In the genomic region with DNA sequence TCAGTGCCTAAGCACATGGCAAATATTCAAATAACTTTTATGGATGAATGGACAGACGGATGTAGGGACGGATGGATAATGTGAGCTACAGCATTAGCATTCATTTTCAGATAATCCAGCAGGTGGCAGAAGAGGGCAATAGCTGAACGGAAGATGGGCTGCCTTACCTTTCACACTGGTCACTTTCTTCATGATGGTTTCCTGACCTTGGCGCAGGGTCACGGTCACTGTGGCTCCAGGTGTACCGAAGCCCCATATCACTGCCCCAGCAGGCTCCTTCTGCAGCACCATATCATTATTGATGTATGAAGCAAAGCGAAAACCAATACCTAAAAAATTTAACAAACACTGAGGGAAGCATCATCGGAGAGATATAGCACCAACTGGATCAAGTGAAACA, we compare ENCODE assay signal across 8 cellular contexts. TPM values are rescaled to one million over a fixed set of nuclear protein-coding genes. Genes with fewer than 3 reads are reported as not detected.
DNase-seq lines count a peak whose midpoint lies in the region; ATAC-seq, FAIRE-seq and TF ChIP-seq lines count a peak whose summit lies in the region.

No MANE protein-coding gene starts in this region.

- no TSS peak for BruUV-seq in K562 (replicated peaks; lab: Mats Ljungman, UMichigan)

- ATAC-seq in GM18909 (IDR thresholded peaks at IDR 0.05; ENCODE audit: poor library complexity, unreplicated experiment) (peak; percentile 33), K562 (peak; percentile 48), left lobe of liver (peak; percentile 63)

- H3K27ac ChIP-seq in SJCRH30 (no peak overlapping the region), K562 (ENCODE audit: extremely low read depth, low read depth, low read length) (no peak overlapping the region), tibial nerve (no peak overlapping the region)

- TF ChIP-seq POLR2A in K562 (conservative IDR thresholded peaks at IDR 0.05), result no peak
- no peak for TF ChIP-seq POLR2A in tibial nerve (IDR thresholded peaks at IDR 0.05)

- H4K20me1 ChIP-seq in K562 (replicated peaks; ENCODE audit: control insufficient read depth, insufficient read depth, low read length), result 0 out of 2 replicates have a peak, but pooled peaks cover 7% of the 10 kb centered on the region

- peaks cover 5% of the 10 kb centered on the region; the same call in 1 of the 3 replicates for H3K79me2 ChIP-seq in K562 (ENCODE audit: control insufficient read depth, insufficient read depth, low read length)

- H3K9ac ChIP-seq in K562 (ENCODE audit: insufficient read depth in 1 of 2, low read depth in 2 of 2, low read length in 2 of 2), result no peak overlapping the region

- CTCF ChIA-PET in K562 (lab: Yijun Ruan, JAX; ENCODE audit: low intra/inter-chr PET ratio), result interaction anchor here (0.7 to 2.6 kb wide), 6 partner anchors 93 to 599 kb away, joined by 3 to 28 read pairs (median 8); partner anchors contain the start of gene ESAM

- intact Hi-C loops in K562 (cut with micrococcal nuclease), result loop anchor here (1.0 kb wide), 5 partner anchors 25 to 197 kb away; no protein-coding TSS in a partner anchor

- FAIRE-seq in K562 (lab: Jason Lieb, UNC), result peak; percentile 86

- in situ Hi-C loops in K562 (cut with MboI), result no loop called here

- TF ChIP-seq EP300 in K562 (IDR thresholded peaks at IDR 0.05; ENCODE audit: low read length) (no peak), tibial nerve (IDR thresholded peaks at IDR 0.05) (peak in 1 of 2 donors; percentile 11)

- no peak overlapping the region for H3K4me2 ChIP-seq in K562 (ENCODE audit: insufficient read depth, low read length)

- no peaks in the 10 kb centered on the region for H3K27me3 ChIP-seq in SJCRH30
- H3K27me3 ChIP-seq in K562 (ENCODE audit: control insufficient read depth in 2 of 2, insufficient read depth in 2 of 2, low read length in 2 of 2), result no peaks in the 10 kb centered on the region
- H3K27me3 ChIP-seq in tibial nerve, result no peaks in the 10 kb centered on the region

- H3K9me3 ChIP-seq in SJCRH30 (replicated peaks) (no peaks in the 10 kb centered on the region), K562 (replicated peaks; ENCODE audit: control insufficient read depth, insufficient read depth, low read depth, low read length) (peaks cover 2% of the 10 kb centered on the region; the same call in 1 of the 2 replicates), tibial nerve (no peaks in the 10 kb centered on the region)

- no peak overlapping the region for H2AFZ ChIP-seq in K562 (ENCODE audit: low read depth, low read length)

- no peaks in the 10 kb centered on the region for H3K9me1 ChIP-seq in K562 (ENCODE audit: control insufficient read depth, insufficient read depth, low read length)

- DNase-seq in COLO668 (lab: John Stamatoyannopoulos, UW; ENCODE audit: unreplicated experiment) (peak; percentile 34), LHCN-M2 (ENCODE audit: low read depth) (peak; percentile 31), SJCRH30 (peak; percentile 15 to 54), K562 (ENCODE audit: extremely low read depth in 1 of 4, low spot score in 3 of 4) (peak; percentile 61 to 78 (median 66)), left lobe of liver (ENCODE audit: low spot score) (peak; percentile 48), tibial nerve (ENCODE audit: low spot score in 2 of 2) (peak in 1 of 2 donors; percentile 78), cortex of kidney (lab: John Stamatoyannopoulos, UW) (no peak)

- H3K4me3 ChIP-seq in SJCRH30 (no peak overlapping the region), K562 (no peak overlapping the region), tibial nerve (no peak overlapping the region)

- TF ChIP-seq RAD21 in K562 (CRISPR knock-in tag; conservative IDR thresholded peaks at IDR 0.05 in 1 of 2, IDR thresholded peaks at IDR 0.05 in 1 of 2), result peak; percentile 80 to 90

- no peaks in the 10 kb centered on the region for H3K36me3 ChIP-seq in SJCRH30
- no peaks in the 10 kb centered on the region for H3K36me3 ChIP-seq in K562 (ENCODE audit: control insufficient read depth, insufficient read depth, low read length)
- H3K36me3 ChIP-seq in tibial nerve, result peaks cover 0 to 29% (median 0%) of the 10 kb centered on the region in 3 donors

- WGBS in K562 (ENCODE audit: insufficient coverage, low coverage, missing lambda C conversion rate), result 23% methylated on average over 8 of the region's 8 CpGs
- 18% methylated on average over 8 of the region's 8 CpGs for WGBS in tibial nerve, 2 donors

- peak; percentile 76 to 86 (median 78) for TF ChIP-seq CTCF in K562 (IDR thresholded peaks at IDR 0.05 in 2 of 3, conservative IDR thresholded peaks at IDR 0.05 in 1 of 3; ENCODE audit: insufficient read depth in 2 of 3, low read depth in 1 of 3, low read length in 3 of 3)
- TF ChIP-seq CTCF in tibial nerve (IDR thresholded peaks at IDR 0.05), result peak; percentile 68 to 86 (median 70)

- POLR2A ChIA-PET in K562 (lab: Yijun Ruan, JAX), result interaction anchor here (0.7 to 1.2 kb wide), 5 partner anchors 16 to 197 kb away, joined by 3 to 4 read pairs (median 3); no protein-coding TSS in a partner anchor

- H3K4me1 ChIP-seq in SJCRH30 (no peaks in the 10 kb centered on the region), K562 (replicated peaks in 1 of 2; ENCODE audit: control insufficient read depth in 2 of 2, insufficient read depth in 2 of 2, low read length in 2 of 2) (peaks cover 8 to 25% of the 10 kb centered on the region in 2 experiments), tibial nerve (peaks cover 0 to 10% (median 1%) of the 10 kb centered on the region in 4 donors)

RNA-seq across cellular contexts. Expression of gene SIAE, which starts 4.3 kb away (rescaled TPM):
- 11.4 and 15.3 TPM in 2 replicates for total RNA-seq in LHCN-M2 (2014; rRNA removed)
- polyA plus RNA-seq in LHCN-M2 (2012), result 7.1 TPM
- 0.43 and 0.63 TPM in 2 replicates for total RNA-seq in SJCRH30 (2014; rRNA removed; shearing (Covaris generic))
- total RNA-seq in K562 (2011; cell fraction: chromatin; rRNA removed; ENCODE audit: low replicate concordance), result 7.3 and 8.2 TPM in 2 replicates
- 6.0 and 6.1 TPM in 2 replicates for total RNA-seq in K562 (2011; cell fraction: nucleolus; rRNA removed)
- 9.2 and 10.1 TPM in 2 replicates for total RNA-seq in K562 (2011; cell fraction: nucleoplasm; rRNA removed)
- 1.7 and 2.4 TPM in 2 replicates for total RNA-seq in K562 (2014; rRNA removed)
- total RNA-seq in K562 (2014; rRNA removed; fragmentation: Illumina TruSeq; extraction: Trizol), result 3.7 and 3.8 TPM in 2 replicates
- 2.6 and 3.4 TPM in 2 replicates for total RNA-seq in K562 (2015; rRNA removed; fragmentation: Illumina TruSeq; extraction: Trizol)
- total RNA-seq in K562 (2021), result 5.4 and 7.5 TPM in 2 replicates
- polyA plus RNA-seq in K562 (2011; rRNA removed), result 7.9 and 9.6 TPM in 2 replicates
- polyA plus RNA-seq in K562 (2011; cell fraction: cytosol; rRNA removed), result 6.0 and 6.8 TPM in 2 replicates
- 5.3 and 6.7 TPM in 2 replicates for polyA plus RNA-seq in K562 (2011; cell fraction: nucleus; rRNA removed)
- polyA plus RNA-seq in K562 (2012), result 6.6 and 7.8 TPM in 2 replicates
- 5.6 and 6.4 TPM in 2 replicates for polyA plus RNA-seq in K562 (2014; fragmentation: Illumina TruSeq; extraction: Trizol)
- 1 to 10 TPM in 1 of 2 experiments, under 1 TPM in 1; 0.89 to 1.2 TPM for polyA plus RNA-seq in K562 (2014; fragmentation: Nextera tagmentation; extraction: Ambion mirVana)
- 4.1 and 6.7 TPM in 2 replicates for polyA plus RNA-seq in K562 (2014; rRNA removed)
- 8.1 and 8.2 TPM in 2 replicates for polyA minus RNA-seq in K562 (2011; rRNA and poly(A)+ RNA removed)
- polyA minus RNA-seq in K562 (2011; cell fraction: cytosol; rRNA and poly(A)+ RNA removed), result 2.3 and 3.3 TPM in 2 replicates
- 1.2 and 2.6 TPM in 2 replicates for polyA minus RNA-seq in K562 (2011; cell fraction: nucleus; rRNA and poly(A)+ RNA removed)
- 34.4 TPM for total RNA-seq in left lobe of liver
- total RNA-seq in tibial nerve, result 10 to 100 TPM in 1 of 4 donors, 1 to 10 TPM in 3; 6.5 to 20.0 (median 8.2) TPM

RNA-seq across cellular contexts. Expression of gene SPA17, which starts 4.5 kb away (rescaled TPM):
- total RNA-seq in LHCN-M2 (2014; rRNA removed), result 24.9 and 30.2 TPM in 2 replicates
- 30.2 TPM for polyA plus RNA-seq in LHCN-M2 (2012)
- total RNA-seq in SJCRH30 (2014; rRNA removed; shearing (Covaris generic)), result 4.0 and 6.0 TPM in 2 replicates
- total RNA-seq in K562 (2011; cell fraction: chromatin; rRNA removed; ENCODE audit: low replicate concordance), result 0.74 and 3.1 TPM in 2 replicates
- 2.0 and 4.2 TPM in 2 replicates for total RNA-seq in K562 (2011; cell fraction: nucleolus; rRNA removed)
- 0.59 and 1.7 TPM in 2 replicates for total RNA-seq in K562 (2011; cell fraction: nucleoplasm; rRNA removed)
- 6.8 and 10.6 TPM in 2 replicates for total RNA-seq in K562 (2014; rRNA removed)
- 16.7 and 19.6 TPM in 2 replicates for total RNA-seq in K562 (2014; rRNA removed; fragmentation: Illumina TruSeq; extraction: Trizol)
- 15.9 and 16.1 TPM in 2 replicates for total RNA-seq in K562 (2015; rRNA removed; fragmentation: Illumina TruSeq; extraction: Trizol)
- 5.7 and 6.0 TPM in 2 replicates for total RNA-seq in K562 (2021)
- 9.4 and 19.3 TPM in 2 replicates for polyA plus RNA-seq in K562 (2011; rRNA removed)
- 1.9 and 2.5 TPM in 2 replicates for polyA plus RNA-seq in K562 (2011; cell fraction: cytosol; rRNA removed)
- 1.7 and 3.6 TPM in 2 replicates for polyA plus RNA-seq in K562 (2011; cell fraction: nucleus; rRNA removed)
- polyA plus RNA-seq in K562 (2012), result 13.7 and 14.0 TPM in 2 replicates
- polyA plus RNA-seq in K562 (2014; fragmentation: Illumina TruSeq; extraction: Trizol), result 19.2 and 19.5 TPM in 2 replicates
- polyA plus RNA-seq in K562 (2014; fragmentation: Nextera tagmentation; extraction: Ambion mirVana), result 1 to 10 TPM; 9.0 to 9.9 TPM
- 12.6 and 14.0 TPM in 2 replicates for polyA plus RNA-seq in K562 (2014; rRNA removed)
- polyA minus RNA-seq in K562 (2011; rRNA and poly(A)+ RNA removed), result 3.3 and 6.7 TPM in 2 replicates
- 1.5 and 2.9 TPM in 2 replicates for polyA minus RNA-seq in K562 (2011; cell fraction: cytosol; rRNA and poly(A)+ RNA removed)
- 3.2 and 5.4 TPM in 2 replicates for polyA minus RNA-seq in K562 (2011; cell fraction: nucleus; rRNA and poly(A)+ RNA removed)
- 0.86 TPM for total RNA-seq in left lobe of liver
- total RNA-seq in tibial nerve, result 1 to 10 TPM; 1.2 to 7.1 (median 3.3) TPM

RNA-seq across cellular contexts. Expression of gene TBRG1, which starts 46.5 kb away (rescaled TPM):
- total RNA-seq in LHCN-M2 (2014; rRNA removed) (33.7 and 35.8 TPM in 2 replicates), K562 (2014; rRNA removed) (16.3 and 23.4 TPM in 2 replicates), K562 (2014; rRNA removed; fragmentation: Illumina TruSeq; extraction: Trizol) (16.0 and 19.7 TPM in 2 replicates), K562 (2015; rRNA removed; fragmentation: Illumina TruSeq; extraction: Trizol) (20.2 and 20.5 TPM in 2 replicates), K562 (2021) (21.0 and 25.2 TPM in 2 replicates), left lobe of liver (23.3 TPM), tibial nerve (10 to 100 TPM; 32.7 to 45.4 (median 36.4) TPM)
- polyA plus RNA-seq in LHCN-M2 (2012), result 17.1 TPM
- 11.9 and 14.4 TPM in 2 replicates for total RNA-seq in SJCRH30 (2014; rRNA removed; shearing (Covaris generic))
- 31.3 and 57.2 TPM in 2 replicates for total RNA-seq in K562 (2011; cell fraction: chromatin; rRNA removed; ENCODE audit: low replicate concordance)
- total RNA-seq in K562 (2011; cell fraction: nucleolus; rRNA removed), result 18.3 and 20.9 TPM in 2 replicates
- 25.7 and 42.1 TPM in 2 replicates for total RNA-seq in K562 (2011; cell fraction: nucleoplasm; rRNA removed)
- polyA plus RNA-seq in K562 (2011; rRNA removed) (24.0 and 30.0 TPM in 2 replicates), K562 (2014; fragmentation: Illumina TruSeq; extraction: Trizol) (20.4 and 20.5 TPM in 2 replicates), K562 (2014; fragmentation: Nextera tagmentation; extraction: Ambion mirVana) (10 to 100 TPM in 1 of 2 experiments, 1 to 10 TPM in 1; 8.7 to 11.5 TPM), K562 (2014; rRNA removed) (20.3 and 28.7 TPM in 2 replicates)
- 15.7 and 17.2 TPM in 2 replicates for polyA plus RNA-seq in K562 (2011; cell fraction: cytosol; rRNA removed)
- polyA plus RNA-seq in K562 (2011; cell fraction: nucleus; rRNA removed), result 69.7 and 83.9 TPM in 2 replicates
- polyA plus RNA-seq in K562 (2012), result 15.5 and 29.2 TPM in 2 replicates
- 10.1 and 12.8 TPM in 2 replicates for polyA minus RNA-seq in K562 (2011; rRNA and poly(A)+ RNA removed)
- 5.6 and 7.5 TPM in 2 replicates for polyA minus RNA-seq in K562 (2011; cell fraction: cytosol; rRNA and poly(A)+ RNA removed)
- 22.9 and 38.6 TPM in 2 replicates for polyA minus RNA-seq in K562 (2011; cell fraction: nucleus; rRNA and poly(A)+ RNA removed)

RNA-seq across cellular contexts. Expression of gene PANX3, which starts 58.0 kb away (rescaled TPM):
- total RNA-seq in LHCN-M2 (2014; rRNA removed) (not detected in 2 replicates), K562 (2014; rRNA removed) (0.09 and 0.16 TPM in 2 replicates), K562 (2014; rRNA removed; fragmentation: Illumina TruSeq; extraction: Trizol) (0.19 and 0.47 TPM in 2 replicates), K562 (2015; rRNA removed; fragmentation: Illumina TruSeq; extraction: Trizol) (0.40 and 0.49 TPM in 2 replicates), K562 (2021) (0.18 and 0.42 TPM in 2 replicates), left lobe of liver (not detected), tibial nerve (not detected)
- not detected for polyA plus RNA-seq in LHCN-M2 (2012)
- total RNA-seq in SJCRH30 (2014; rRNA removed; shearing (Covaris generic)), result not detected in 2 replicates
- total RNA-seq in K562 (2011; cell fraction: chromatin; rRNA removed; ENCODE audit: low replicate concordance), result 0.74 and 0.83 TPM in 2 replicates
- 0.33 and 0.39 TPM in 2 replicates for total RNA-seq in K562 (2011; cell fraction: nucleolus; rRNA removed)
- 0.95 and 1.7 TPM in 2 replicates for total RNA-seq in K562 (2011; cell fraction: nucleoplasm; rRNA removed)
- polyA plus RNA-seq in K562 (2011; rRNA removed) (0.39 and 0.53 TPM in 2 replicates), K562 (2014; fragmentation: Illumina TruSeq; extraction: Trizol) (0.47 and 0.68 TPM in 2 replicates), K562 (2014; fragmentation: Nextera tagmentation; extraction: Ambion mirVana) (under 1 TPM; 0.11 to 0.30 TPM), K562 (2014; rRNA removed) (0.22 and 0.69 TPM in 2 replicates)
- polyA plus RNA-seq in K562 (2011; cell fraction: cytosol; rRNA removed), result 0.28 and 0.37 TPM in 2 replicates
- polyA plus RNA-seq in K562 (2011; cell fraction: nucleus; rRNA removed), result 1.0 and 1.1 TPM in 2 replicates
- polyA plus RNA-seq in K562 (2012), result 0.49 and 1.2 TPM in 2 replicates
- polyA minus RNA-seq in K562 (2011; rRNA and poly(A)+ RNA removed), result 0.18 TPM in 2 replicates
- not detected in 2 replicates for polyA minus RNA-seq in K562 (2011; cell fraction: cytosol; rRNA and poly(A)+ RNA removed)
- polyA minus RNA-seq in K562 (2011; cell fraction: nucleus; rRNA and poly(A)+ RNA removed), result 0.27 and 0.56 TPM in 2 replicates
